ENCODE assay signal across 1 cellular context in genomic region chr15:68316061-68316804, GRCh38.
A peak's percentile ranks its signal among the peaks of the same experiment; 100 is the strongest.
TF ChIP-seq lines count a peak whose summit lies in the region.

No MANE protein-coding gene starts in this region.

TF ChIP-seq in K562, 482 proteins besides CTCF, POLR2A, EP300 and RAD21:
- TF ChIP-seq TFAP4 (CRISPR knock-in tag; IDR thresholded peaks at IDR 0.05; ENCODE audit: borderline replicate concordance) (peak; percentile 20; the same call in 1 of the 2 replicates), SMC3 (conservative IDR thresholded peaks at IDR 0.05; ENCODE audit: insufficient read depth, low read depth, low read length) (0 out of 2 replicates have a peak, but pooled peaks have one; percentile 42), STAG1 (CRISPR knock-in tag; IDR thresholded peaks at IDR 0.05; ENCODE audit: borderline replicate concordance) (peak; percentile 27; the same call in 1 of the 2 replicates), ZBTB7A (IDR thresholded peaks at IDR 0.05; ENCODE audit: borderline replicate concordance, control insufficient read depth, low read depth, low read length) (0 out of 2 replicates have a peak, but pooled peaks have one; percentile 3), ZFP36 (IDR thresholded peaks at IDR 0.05; ENCODE audit: low read depth, low read length, partially characterized antibody) (peak; percentile 63), MIER1 (IDR thresholded peaks at IDR 0.05; ENCODE audit: low read depth) (no peak), CXXC5 (CRISPR knock-in tag; IDR thresholded peaks at IDR 0.05) (0 out of 2 replicates have a peak, but pooled peaks have one; percentile 5), RCOR1 (IDR thresholded peaks at IDR 0.05; ENCODE audit: borderline replicate concordance in 1 of 2, low read depth in 2 of 2, low read length in 2 of 2) (0 out of 4 replicates have a peak, but pooled peaks of 1 of the 2 experiments have one; percentile 29), ZNF263 (CRISPR knock-in tag; IDR thresholded peaks at IDR 0.05; ENCODE audit: borderline replicate concordance) (peak; percentile 54; the same call in 1 of the 2 replicates), LCOR (CRISPR knock-in tag; IDR thresholded peaks at IDR 0.05) (no peak)
